ENCODE assay signal across 2 cellular contexts in genomic region chr2:73839653-73840411, GRCh38.
TF ChIP-seq lines count a peak whose summit lies in the region.

No MANE protein-coding gene starts in this region.

TF ChIP-seq in IMR-90, 13 proteins besides CTCF, POLR2A, EP300 and RAD21:
- TF ChIP-seq MAZ (IDR thresholded peaks at IDR 0.05; ENCODE audit: borderline replicate concordance, low read depth, low read length), result no peak
- no peak for TF ChIP-seq BHLHE40 (IDR thresholded peaks at IDR 0.05; ENCODE audit: low read depth, low read length)
- no peak for TF ChIP-seq RCOR1 (IDR thresholded peaks at IDR 0.05; ENCODE audit: insufficient replicate concordance, low read length)
- no peak for TF ChIP-seq CHD1 (IDR thresholded peaks at IDR 0.05; ENCODE audit: low read depth, low read length)
- no peak for TF ChIP-seq MXI1 (IDR thresholded peaks at IDR 0.05; ENCODE audit: borderline replicate concordance, low read depth, low read length)
- no peak for TF ChIP-seq MAFK (IDR thresholded peaks at IDR 0.05; ENCODE audit: low read depth, low read length)
- TF ChIP-seq FOS (IDR thresholded peaks at IDR 0.05; ENCODE audit: low read depth, low read length), result no peak
- TF ChIP-seq ELK1 (IDR thresholded peaks at IDR 0.05; ENCODE audit: borderline replicate concordance, low read depth, low read length), result no peak
- TF ChIP-seq SMC3 (IDR thresholded peaks at IDR 0.05; ENCODE audit: low read depth, low read length), result no peak
- TF ChIP-seq RFX5 (IDR thresholded peaks at IDR 0.05; ENCODE audit: low read depth, low read length), result no peak
- no peak for TF ChIP-seq CEBPB (IDR thresholded peaks at IDR 0.05; ENCODE audit: low read depth, low read length)
- no peak for TF ChIP-seq NFE2L2 (IDR thresholded peaks at IDR 0.05; ENCODE audit: low read depth, low read length)

TF ChIP-seq in GM12878, 131 proteins besides CTCF, POLR2A, EP300 and RAD21:
- TF ChIP-seq ZNF622 (IDR thresholded peaks at IDR 0.05) (no peak), NR2F1 (conservative IDR thresholded peaks at IDR 0.05) (no peak), YBX1 (IDR thresholded peaks at IDR 0.05) (no peak), POLR2AphosphoS2 (IDR thresholded peaks at IDR 0.05; ENCODE audit: low read depth, low read length) (no peak), EED (IDR thresholded peaks at IDR 0.05; ENCODE audit: low read depth) (no peak), CREM (IDR thresholded peaks at IDR 0.05; ENCODE audit: low read depth) (no peak), GABPA (IDR thresholded peaks at IDR 0.05; ENCODE audit: low read depth) (no peak), GATAD2B (conservative IDR thresholded peaks at IDR 0.05; ENCODE audit: low read depth) (no peak), IRF3 (IDR thresholded peaks at IDR 0.05) (no peak), IKZF2 (IDR thresholded peaks at IDR 0.05) (no peak), CHD1 (IDR thresholded peaks at IDR 0.05; ENCODE audit: low read depth, low read length) (no peak), PRDM15 (CRISPR knock-in tag; IDR thresholded peaks at IDR 0.05) (no peak), ETV6 (conservative IDR thresholded peaks at IDR 0.05 in 1 of 2, IDR thresholded peaks at IDR 0.05 in 1 of 2; ENCODE audit: borderline replicate concordance in 1 of 2, low read depth in 1 of 2) (no peak), SUZ12 (IDR thresholded peaks at IDR 0.05; ENCODE audit: unreplicated experiment) (no peak)
